ENCODE assay signal across 11 cellular contexts in genomic region chr3:11569156-11569741, GRCh38.
DNase-seq lines count a peak whose midpoint lies in the region; ATAC-seq and TF ChIP-seq lines count a peak whose summit lies in the region.
"Had no signal": no experiment of that assay in that cellular context is flagged by ENCODE, and none has a peak within 500 bp of the region (broad histone marks: within the 10 kb centered on the region; RNA-seq: fewer than 3 reads in every experiment).

No MANE protein-coding gene starts in this region.

- no peak overlapping the region for H3K4ac ChIP-seq in mesendoderm (ENCODE audit: low read depth, low read length)

- no peak overlapping the region for H2BK5ac ChIP-seq in mesendoderm (ENCODE audit: low read length)

- no peak overlapping the region for H3K4me2 ChIP-seq in mesendoderm (ENCODE audit: low read length)

- intact Hi-C loops in adrenal gland (cut with DNase I), result no loop called here
- intact Hi-C loops in spleen (cut with DNase I; ENCODE audit: low total_unique reads), result no loop called here

- no peak overlapping the region for H2BK120ac ChIP-seq in mesendoderm (ENCODE audit: low read depth, low read length)

- 70 to 84% (median 79%) methylated on average over 4 to 13 of the region's 13 CpGs for WGBS in adrenal gland, 4 donors
- 82 to 95% (median 89%) methylated on average over 12 to 13 of the region's 13 CpGs for WGBS in spleen, 5 donors
- no CpG with 5 or more reads among the region's 13 CpGs for WGBS in mesendoderm (ENCODE audit: extremely low coverage, insufficient coverage, low lambda C conversion rate)

- H2BK15ac ChIP-seq in mesendoderm (replicated peaks; ENCODE audit: low read depth), result no peak overlapping the region

- H3K9me3 ChIP-seq in adrenal gland (replicated peaks in 1 of 3) (no peaks in the 10 kb centered on the region), spleen (no peaks in the 10 kb centered on the region)
- H3K9me3 ChIP-seq: neutrophil had no signal

- no peak overlapping the region for H3K23ac ChIP-seq in mesendoderm (ENCODE audit: low read length)

- no peak overlapping the region for H3K4me3 ChIP-seq in H7 (ENCODE audit: insufficient read depth, low read depth, low read length)
- H3K4me3 ChIP-seq in adrenal gland, result no peak overlapping the region
- no peak overlapping the region for H3K4me3 ChIP-seq in spleen
- no peak overlapping the region for H3K4me3 ChIP-seq in mesendoderm (ENCODE audit: low read length)
- H3K4me3 ChIP-seq: cardiac muscle cell had no signal

- H3K56ac ChIP-seq in mesendoderm (ENCODE audit: low read length), result no peak overlapping the region

- TF ChIP-seq CTCF in adrenal gland (IDR thresholded peaks at IDR 0.05) (no peak), spleen (IDR thresholded peaks at IDR 0.05 in 8 of 11, conservative IDR thresholded peaks at IDR 0.05 in 3 of 11) (no peak)

- H3K36me3 ChIP-seq in H7 (replicated peaks; ENCODE audit: control insufficient read depth, insufficient read depth, low read length) (no peaks in the 10 kb centered on the region; the same call in 1 of the 2 replicates), adrenal gland (replicated peaks in 1 of 2) (peaks cover 0 to 15% of the 10 kb centered on the region in 2 donors), spleen (peaks cover 0 to 75% (median 20%) of the 10 kb centered on the region in 6 donors), mesendoderm (ENCODE audit: control insufficient read depth, insufficient read depth, low read length) (no peaks in the 10 kb centered on the region)

- peaks cover 17% of the 10 kb centered on the region for H3K79me2 ChIP-seq in mesendoderm (ENCODE audit: control insufficient read depth, insufficient read depth, low read length)

- H2AK5ac ChIP-seq in mesendoderm (ENCODE audit: low read length), result no peak overlapping the region

- H4K8ac ChIP-seq in mesendoderm (ENCODE audit: low read depth, low read length), result no peak overlapping the region

- H3K79me1 ChIP-seq in mesendoderm (ENCODE audit: low read length), result peaks cover 30% of the 10 kb centered on the region

- no peak overlapping the region for H4K5ac ChIP-seq in mesendoderm (ENCODE audit: low read length)

- H3K18ac ChIP-seq in mesendoderm (ENCODE audit: low read length), result no peak overlapping the region

- H3K4me1 ChIP-seq in adrenal gland (replicated peaks in 1 of 2) (peaks cover 13 to 28% of the 10 kb centered on the region in 2 donors), spleen (peaks cover 0 to 40% (median 25%) of the 10 kb centered on the region in 6 donors), mesendoderm (ENCODE audit: control insufficient read depth, low read depth, low read length) (no peaks in the 10 kb centered on the region)

- H3K27ac ChIP-seq in adrenal gland, result peak overlapping the region; percentile 75 to 99 (median 91)
- H3K27ac ChIP-seq in layer of hippocampus (ENCODE audit: low read depth, low read length), result peak overlapping the region; percentile 72
- peak overlapping the region in 5 of 8 donors; percentile 43 to 70 (median 47) for H3K27ac ChIP-seq in spleen
- no peak overlapping the region for H3K27ac ChIP-seq in mesendoderm (ENCODE audit: low read depth, low read length)
- H3K27ac ChIP-seq: cardiac muscle cell had no signal

- DNase-seq in H7 (peak; percentile 43), adrenal gland (no peak), spleen (no peak), mesendoderm (no peak), DMS53 treated with DMSO at 0.1 percent for 48 hours (lab: John Stamatoyannopoulos, UW; ENCODE audit: unreplicated experiment) (no peak), 8988T (no peak)
- no peak for DNase-seq in stimulated activated naive CD8-positive, alpha-beta T cell treated with anti-CD3 and anti-CD28 coated beads, Interleukin-15, Interleukin-2, amounts not matched to agents 100 U/mL and 50 U/mL, for 24 hours
- DNase-seq: NCI-H2171 treated with DMSO at 0.1 percent for 48 hours had no signal

- no peak for TF ChIP-seq POLR2A in adrenal gland (IDR thresholded peaks at IDR 0.05)
- TF ChIP-seq POLR2A in spleen (IDR thresholded peaks at IDR 0.05), result no peak

- no peak overlapping the region for H3K9ac ChIP-seq in mesendoderm (ENCODE audit: low read length)

- ATAC-seq in stimulated activated naive CD8-positive, alpha-beta T cell treated with anti-CD3 and anti-CD28 coated beads, Interleukin-15, Interleukin-2, amounts not matched to agents 100 U/mL and 50 U/mL, for 24 hours, result no peak

- H3K27me3 ChIP-seq in H7 (ENCODE audit: control insufficient read depth, insufficient read depth, low read length), result no peaks in the 10 kb centered on the region
- no peaks in the 10 kb centered on the region for H3K27me3 ChIP-seq in adrenal gland
- H3K27me3 ChIP-seq in layer of hippocampus (ENCODE audit: control insufficient read depth, insufficient read depth, low read length), result no peaks in the 10 kb centered on the region
- no peaks in the 10 kb centered on the region for H3K27me3 ChIP-seq in spleen (replicated peaks in 1 of 7)
- H3K27me3 ChIP-seq in mesendoderm (ENCODE audit: insufficient read depth, low read length, poor library complexity), result no peaks in the 10 kb centered on the region
- H3K27me3 ChIP-seq: cardiac muscle cell, neutrophil had no signal
